In genomic region chr5:148910216-148910615, GRCh38 we compare ENCODE assay signal across 20 cellular contexts.
DNase-seq lines count a peak whose midpoint lies in the region; ATAC-seq and TF ChIP-seq lines count a peak whose summit lies in the region.
"Had no signal": no experiment of that assay in that cellular context is flagged by ENCODE, and none has a peak within 500 bp of the region (broad histone marks: within the 10 kb centered on the region; RNA-seq: fewer than 3 reads in every experiment).

No MANE protein-coding gene starts in this region.

- H3K27me3 ChIP-seq in mesenchymal stem cell (ENCODE audit: control insufficient read depth in 1 of 2, insufficient read depth in 1 of 2, low read length in 2 of 2) (no peaks in the 10 kb centered on the region), H7 (ENCODE audit: control insufficient read depth, insufficient read depth, low read length) (no peaks in the 10 kb centered on the region)
- H3K27me3 ChIP-seq: dorsolateral prefrontal cortex had no signal

- no peaks in the 10 kb centered on the region for H3K27me3 Mint-ChIP-seq in activated CD8-positive, alpha-beta memory T cell treated with anti-CD3 and anti-CD28 coated beads, Interleukin-2, amount 10 ng/mL, durations not matched to agents 7 days and 5 days
- H3K27me3 Mint-ChIP-seq in chondrocyte (ENCODE audit: low read depth) = no peaks in the 10 kb centered on the region
- H3K27me3 Mint-ChIP-seq: activated CD4-positive, alpha-beta memory T cell treated with anti-CD3 and anti-CD28 coated beads for 36 hours; activated T-cell treated with anti-CD3 and anti-CD28 coated beads, Interleukin-2, amount 50 U/mL, for 24 hours; T-cell had no signal

- no peak overlapping the region for H2AK5ac ChIP-seq in mesenchymal stem cell (ENCODE audit: low read length, severe bottlenecking)

- H3K9me3 Mint-ChIP-seq in activated CD8-positive, alpha-beta memory T cell treated with anti-CD3 and anti-CD28 coated beads, Interleukin-2, amount 10 ng/mL, durations not matched to agents 7 days and 5 days (ENCODE audit: low read depth) = no peaks in the 10 kb centered on the region
- no peaks in the 10 kb centered on the region for H3K9me3 Mint-ChIP-seq in chondrocyte (ENCODE audit: low read depth)
- H3K9me3 Mint-ChIP-seq: activated CD4-positive, alpha-beta memory T cell treated with anti-CD3 and anti-CD28 coated beads for 36 hours; activated naive CD4-positive, alpha-beta T cell treated with anti-CD3 and anti-CD28 coated beads, Interleukin-2, amount 50 U/mL, for 24 hours; activated T-cell treated with anti-CD3 and anti-CD28 coated beads, Interleukin-2, amount 50 U/mL, for 24 hours; CD14-positive monocyte; T-cell had no signal

- peak overlapping the region; percentile 85 for H4K91ac ChIP-seq in mesenchymal stem cell (ENCODE audit: low read length)

- no peak overlapping the region for H3K4me2 ChIP-seq in mesenchymal stem cell (ENCODE audit: low read length, poor library complexity, severe bottlenecking)

- peak overlapping the region; percentile 41 to 91 for H2BK12ac ChIP-seq in mesenchymal stem cell (ENCODE audit: low read length in 2 of 2)

- H3K36me3 ChIP-seq in mesenchymal stem cell (ENCODE audit: control insufficient read depth in 1 of 2, insufficient read depth in 2 of 2, low read depth in 1 of 2, low read length in 2 of 2) (no peaks in the 10 kb centered on the region), H7 (replicated peaks; ENCODE audit: control insufficient read depth, insufficient read depth, low read length) (no peaks in the 10 kb centered on the region)
- H3K36me3 ChIP-seq: WERI-Rb-1 had no signal

- CTCF ChIA-PET in activated CD8-positive, alpha-beta memory T cell treated with anti-CD3 and anti-CD28 coated beads, Interleukin-2, amount 10 ng/mL, durations not matched to agents 7 days and 5 days (lab: Charles Lee) = no interaction called here

- no peaks in the 10 kb centered on the region for H3K79me1 ChIP-seq in mesenchymal stem cell (replicated peaks; ENCODE audit: low read length, poor library complexity, severe bottlenecking)

- no peaks in the 10 kb centered on the region for H3K9me3 ChIP-seq in mesenchymal stem cell (ENCODE audit: control insufficient read depth, low read length)

- no peak overlapping the region for H3K23ac ChIP-seq in mesenchymal stem cell (ENCODE audit: low read length in 2 of 2)

- H2BK5ac ChIP-seq in mesenchymal stem cell (ENCODE audit: low read depth, low read length, poor library complexity, severe bottlenecking) = no peak overlapping the region

- H3K4me1 Mint-ChIP-seq in activated CD8-positive, alpha-beta memory T cell treated with anti-CD3 and anti-CD28 coated beads, Interleukin-2, amount 10 ng/mL, durations not matched to agents 7 days and 5 days = peaks cover 14% of the 10 kb centered on the region
- peaks cover 50% of the 10 kb centered on the region for H3K4me1 Mint-ChIP-seq in chondrocyte (ENCODE audit: low read depth)
- H3K4me1 Mint-ChIP-seq: activated naive CD4-positive, alpha-beta T cell treated with anti-CD3 and anti-CD28 coated beads, Interleukin-2, amount 50 U/mL, for 24 hours had no signal

- no peaks in the 10 kb centered on the region for H3K36me3 Mint-ChIP-seq in activated CD8-positive, alpha-beta memory T cell treated with anti-CD3 and anti-CD28 coated beads, Interleukin-2, amount 10 ng/mL, durations not matched to agents 7 days and 5 days
- no peaks in the 10 kb centered on the region for H3K36me3 Mint-ChIP-seq in chondrocyte (ENCODE audit: low read depth)
- H3K36me3 Mint-ChIP-seq: activated CD4-positive, alpha-beta memory T cell treated with anti-CD3 and anti-CD28 coated beads for 36 hours; activated naive CD4-positive, alpha-beta T cell treated with anti-CD3 and anti-CD28 coated beads, Interleukin-2, amount 50 U/mL, for 24 hours; CD14-positive monocyte; T-cell had no signal

- H3K4me3 ChIP-seq in mesenchymal stem cell (ENCODE audit: insufficient read depth in 1 of 2, low read depth in 1 of 2, low read length in 2 of 2) = no peak overlapping the region
- no peak overlapping the region for H3K4me3 ChIP-seq in H7 (ENCODE audit: insufficient read depth, low read depth, low read length)
- H3K4me3 ChIP-seq: dorsolateral prefrontal cortex, skin epidermis had no signal

- ATAC-seq in activated CD8-positive, alpha-beta memory T cell treated with anti-CD3 and anti-CD28 coated beads, Interleukin-2, amount 10 ng/mL, durations not matched to agents 7 days and 5 days = no peak
- ATAC-seq in GM18519 (IDR thresholded peaks at IDR 0.05; ENCODE audit: low FRiP score, unreplicated experiment) = no peak
- ATAC-seq: T-cell had no signal

- H3K27ac ChIP-seq in mesenchymal stem cell (ENCODE audit: low read length, poor library complexity, severe bottlenecking) = no peak overlapping the region
- H3K27ac ChIP-seq: dorsolateral prefrontal cortex, WERI-Rb-1 had no signal

- H3K14ac ChIP-seq in mesenchymal stem cell (ENCODE audit: low read length in 2 of 2) = no peak overlapping the region

- no peak for TF ChIP-seq CTCF in chondrocyte (IDR thresholded peaks at IDR 0.05)

- no peak overlapping the region for H3K4me3 Mint-ChIP-seq in activated CD8-positive, alpha-beta memory T cell treated with anti-CD3 and anti-CD28 coated beads, Interleukin-2, amount 10 ng/mL, durations not matched to agents 7 days and 5 days
- H3K4me3 Mint-ChIP-seq in chondrocyte (ENCODE audit: unreplicated experiment) = no peak overlapping the region
- H3K4me3 Mint-ChIP-seq: activated CD4-positive, alpha-beta memory T cell treated with anti-CD3 and anti-CD28 coated beads for 36 hours; activated naive CD4-positive, alpha-beta T cell treated with anti-CD3 and anti-CD28 coated beads, Interleukin-2, amount 50 U/mL, for 24 hours; activated T-cell treated with anti-CD3 and anti-CD28 coated beads, Interleukin-2, amount 50 U/mL, for 24 hours; T-cell had no signal

- H3K4me1 ChIP-seq in mesenchymal stem cell (ENCODE audit: control insufficient read depth, insufficient read depth, low read depth, low read length) = peaks cover 16% of the 10 kb centered on the region

- DNase-seq in activated CD8-positive, alpha-beta memory T cell treated with anti-CD3 and anti-CD28 coated beads, Interleukin-2, amount 10 ng/mL, durations not matched to agents 7 days and 5 days = no peak
- no peak for DNase-seq in activated CD8-positive, alpha-beta memory T cell treated with anti-CD3 and anti-CD28 coated beads, Interleukin-2, amount 50 U/mL, for 4 hours
- DNase-seq in chondrocyte (ENCODE audit: low spot score) (no peak), mesenchymal stem cell (no peak), H7 (no peak), medulla oblongata (ENCODE audit: extremely low spot score) (no peak), COLO829 (ENCODE audit: low spot score) (no peak)
- DNase-seq: activated T-cell treated with anti-CD3 and anti-CD28 coated beads, Interleukin-2, amount 50 U/mL, for 24 hours; DMS79; Kasumi-1; RPMI8226; stimulated activated CD8-positive, alpha-beta memory T cell treated with anti-CD3 and anti-CD28 coated beads, Interleukin-4, amount 100 ng/mL, for 48 hours; T-cell; WERI-Rb-1 had no signal

- H3K4ac ChIP-seq in mesenchymal stem cell (ENCODE audit: low read depth in 1 of 2, low read length in 2 of 2) = peak overlapping the region; percentile 42 to 65

- H3K27ac Mint-ChIP-seq in activated CD8-positive, alpha-beta memory T cell treated with anti-CD3 and anti-CD28 coated beads, Interleukin-2, amount 10 ng/mL, durations not matched to agents 7 days and 5 days = peak overlapping the region; percentile 6
- H3K27ac Mint-ChIP-seq in chondrocyte (ENCODE audit: unreplicated experiment) = peak overlapping the region; percentile 53
- H3K27ac Mint-ChIP-seq: activated CD4-positive, alpha-beta memory T cell treated with anti-CD3 and anti-CD28 coated beads for 36 hours; activated naive CD4-positive, alpha-beta T cell treated with anti-CD3 and anti-CD28 coated beads, Interleukin-2, amount 50 U/mL, for 24 hours; activated T-cell treated with anti-CD3 and anti-CD28 coated beads, Interleukin-2, amount 50 U/mL, for 24 hours had no signal

- WGBS in mesenchymal stem cell = 92% methylated on average over 4 of the region's 4 CpGs

- peak overlapping the region; percentile 66 for H2BK120ac ChIP-seq in mesenchymal stem cell (ENCODE audit: low read depth, low read length)

- no peak overlapping the region for H3K9ac ChIP-seq in mesenchymal stem cell (ENCODE audit: low read length)

- peak overlapping the region; percentile 29 for H4K8ac ChIP-seq in mesenchymal stem cell (ENCODE audit: low read length)

- peak overlapping the region; percentile 68 to 73 for H3K18ac ChIP-seq in mesenchymal stem cell (ENCODE audit: low read depth in 1 of 2, low read length in 2 of 2)

- no peak overlapping the region for H2AFZ ChIP-seq in mesenchymal stem cell (ENCODE audit: low read depth, low read length)

- H2BK15ac ChIP-seq in mesenchymal stem cell (ENCODE audit: low read depth, poor library complexity, severe bottlenecking) = no peak overlapping the region
